Comparison of ENCODE assay signal across 11 cellular contexts in genomic region chr11:102422817-102423725, GRCh38. TPM values are rescaled to one million over a fixed set of nuclear protein-coding genes. Genes with fewer than 3 reads are reported as not detected.
A peak's percentile ranks its signal among the peaks of the same experiment; 100 is the strongest.
DNase-seq lines count a peak whose midpoint lies in the region; ATAC-seq and TF ChIP-seq lines count a peak whose summit lies in the region.
"Had no signal": no experiment of that assay in that cellular context is flagged by ENCODE, and none has a peak within 500 bp of the region (broad histone marks: within the 10 kb centered on the region; RNA-seq: fewer than 3 reads in every experiment).

No MANE protein-coding gene starts in this region.

- H3K27me3 Mint-ChIP-seq in CD4-positive, alpha-beta memory T cell, result no peaks in the 10 kb centered on the region
- H3K27me3 Mint-ChIP-seq in activated T-helper 17 cell treated with anti-CD3 and anti-CD28 coated beads, Interleukin-2, amount 50 U/mL, for 72 hours, result no peaks in the 10 kb centered on the region
- no peaks in the 10 kb centered on the region for H3K27me3 Mint-ChIP-seq in memory B cell

- TF ChIP-seq CTCF in omental fat pad (IDR thresholded peaks at IDR 0.05), result no peak

- peak overlapping the region; percentile 52 to 88 (median 75) for H3K27ac Mint-ChIP-seq in CD4-positive, alpha-beta memory T cell
- H3K27ac Mint-ChIP-seq in activated T-helper 17 cell treated with anti-CD3 and anti-CD28 coated beads, Interleukin-2, amount 50 U/mL, for 72 hours, result peak overlapping the region; percentile 2
- peak overlapping the region; percentile 71 for H3K27ac Mint-ChIP-seq in memory B cell

- no peak overlapping the region for H3K27ac ChIP-seq in CD4-positive, alpha-beta memory T cell (ENCODE audit: low read depth, low read length)
- H3K27ac ChIP-seq: right atrium auricular region had no signal

- CTCF ChIA-PET in CD4-positive, alpha-beta memory T cell (lab: Charles Lee; ENCODE audit: partially characterized antibody), result interaction anchor here (0.6 to 1.5 kb wide), 11 partner anchors 10 to 81 kb away, joined by 3 to 12 read pairs (median 4); no protein-coding TSS in a partner anchor

- intact Hi-C loops in CD4-positive, alpha-beta memory T cell (cut with micrococcal nuclease), result loop anchor here (2.0 kb wide), 1 partner anchor 14 kb away; no protein-coding TSS in a partner anchor

- no peaks in the 10 kb centered on the region for H3K9me3 Mint-ChIP-seq in CD4-positive, alpha-beta memory T cell
- H3K9me3 Mint-ChIP-seq in activated T-helper 17 cell treated with anti-CD3 and anti-CD28 coated beads, Interleukin-2, amount 50 U/mL, for 72 hours, result no peaks in the 10 kb centered on the region
- H3K9me3 Mint-ChIP-seq in memory B cell, result no peaks in the 10 kb centered on the region

- no peaks in the 10 kb centered on the region for H3K9me3 ChIP-seq in CD4-positive, alpha-beta memory T cell (ENCODE audit: control insufficient read depth in 1 of 2, low read length in 2 of 2)
- H3K9me3 ChIP-seq: right atrium auricular region had no signal

- DNase-seq in CD4-positive, alpha-beta memory T cell, result no peak
- peak; percentile 24 for DNase-seq in Jurkat, Clone E6-1 (ENCODE audit: low read depth, low spot score)
- DNase-seq in memory B cell (ENCODE audit: low spot score in 2 of 2) (no peak), AG08396 (ENCODE audit: low spot score) (no peak), NCI-H345 treated with DMSO at 0.1 percent for 48 hours (lab: John Stamatoyannopoulos, UW; ENCODE audit: unreplicated experiment) (no peak), omental fat pad (ENCODE audit: low spot score) (no peak), NCI-H2029 (lab: John Stamatoyannopoulos, UW) (no peak)
- DNase-seq: glutamatergic neuron, NCI-H510A treated with DMSO at 0.1 percent for 48 hours had no signal

- peaks cover 73 to 93% (median 82%) of the 10 kb centered on the region in 4 donors for H3K4me1 Mint-ChIP-seq in CD4-positive, alpha-beta memory T cell
- H3K4me1 Mint-ChIP-seq in activated T-helper 17 cell treated with anti-CD3 and anti-CD28 coated beads, Interleukin-2, amount 50 U/mL, for 72 hours, result peaks cover 60% of the 10 kb centered on the region
- peaks cover 11% of the 10 kb centered on the region for H3K4me1 Mint-ChIP-seq in memory B cell

- H3K27me3 ChIP-seq in CD4-positive, alpha-beta memory T cell (ENCODE audit: insufficient read depth, low read length), result no peaks in the 10 kb centered on the region
- H3K27me3 ChIP-seq: right atrium auricular region had no signal

- H3K4me3 ChIP-seq in CD4-positive, alpha-beta memory T cell (ENCODE audit: low read length in 2 of 2), result no peak overlapping the region
- no peak overlapping the region for H3K4me3 ChIP-seq in Jurkat, Clone E6-1 (ENCODE audit: low read length)
- H3K4me3 ChIP-seq: right atrium auricular region had no signal

- POLR2A ChIA-PET in CD4-positive, alpha-beta memory T cell (lab: Charles Lee; ENCODE audit: partially characterized antibody), result interaction anchor here (0.9 to 2.0 kb wide), 4 partner anchors 15 to 28 kb away, joined by 3 to 8 read pairs (median 4); no protein-coding TSS in a partner anchor

- peak overlapping the region in 7 of 8 donors; percentile 1 to 75 (median 24) for H3K4me3 Mint-ChIP-seq in CD4-positive, alpha-beta memory T cell
- H3K4me3 Mint-ChIP-seq in activated T-helper 17 cell treated with anti-CD3 and anti-CD28 coated beads, Interleukin-2, amount 50 U/mL, for 72 hours, result peak overlapping the region; percentile 45
- no peak overlapping the region for H3K4me3 Mint-ChIP-seq in memory B cell

- peaks cover 90% of the 10 kb centered on the region for H3K4me1 ChIP-seq in CD4-positive, alpha-beta memory T cell (ENCODE audit: insufficient read depth, low read length)
- H3K4me1 ChIP-seq: right atrium auricular region had no signal

- H3K36me3 ChIP-seq in CD4-positive, alpha-beta memory T cell (ENCODE audit: insufficient read depth, low read length), result no peaks in the 10 kb centered on the region
- H3K36me3 ChIP-seq: right atrium auricular region had no signal

- peak; percentile 27 for ATAC-seq in activated T-helper 17 cell treated with anti-CD3 and anti-CD28 coated beads, Interleukin-2, amount 50 U/mL, for 72 hours (replicated peaks)
- ATAC-seq in memory B cell (ENCODE audit: low read depth) (no peak), omental fat pad (ENCODE audit: low FRiP score) (no peak)

- peaks cover 39 to 52% of the 10 kb centered on the region in 2 donors for H3K36me3 Mint-ChIP-seq in CD4-positive, alpha-beta memory T cell
- peaks cover 63% of the 10 kb centered on the region for H3K36me3 Mint-ChIP-seq in activated T-helper 17 cell treated with anti-CD3 and anti-CD28 coated beads, Interleukin-2, amount 50 U/mL, for 72 hours (ENCODE audit: low read depth)
- H3K36me3 Mint-ChIP-seq in memory B cell, result peaks cover 20% of the 10 kb centered on the region

RNA-seq across cellular contexts. Expression of gene TMEM123, which starts 29.5 kb away (rescaled TPM):
- 100 to 1,000 TPM; 383 to 397 TPM for total RNA-seq in CD4-positive, alpha-beta memory T cell
- polyA plus RNA-seq in CD4-positive, alpha-beta memory T cell, result 100 to 1,000 TPM; 752 to 839 TPM
- polyA plus RNA-seq in Jurkat, Clone E6-1 (2012; ENCODE audit: insufficient read depth, insufficient read length), result 148 TPM
- total RNA-seq in activated T-helper 17 cell treated with anti-CD3 and anti-CD28 coated beads, Interleukin-2, amount 50 U/mL, for 72 hours, result 100 to 1,000 TPM; 140 to 209 TPM
- total RNA-seq in omental fat pad, result 100 to 1,000 TPM in 2 of 4 donors, 10 to 100 TPM in 2; 81.8 to 109 (median 98.8) TPM

Comparison
In these comparisons a context has a peak if more than half of its experiments do, and no peak if none do; other contexts are left out.
1. H3K27ac Mint-ChIP-seq: peak in every context shown above with its lines; median percentile 75 in CD4-positive, alpha-beta memory T cell; 71 in memory B cell; 2 in activated T-helper 17 cell treated with anti-CD3 and anti-CD28 coated beads, Interleukin-2, amount 50 U/mL, for 72 hours.